21 cellular contexts compared by ENCODE assay signal in genomic region chr17:56514264-56514663, GRCh38.
"Had no signal": no experiment of that assay in that cellular context is flagged by ENCODE, and none has a peak within 500 bp of the region (broad histone marks: within the 10 kb centered on the region; RNA-seq: fewer than 3 reads in every experiment).

No MANE protein-coding gene starts in this region.

- H3K9me3 ChIP-seq: SK-N-SH had no signal

- DNase-seq: KBM-7, MV-4-11, NCI-H1048, NCI-H1105, NCI-H1436 treated with DMSO at 0.1 percent for 48 hours, NCI-H1694, NCI-H187 treated with DMSO at 0.1 percent for 48 hours, NCI-H2029 treated with DMSO at 0.1 percent for 48 hours, NCI-H2171, NCI-H226, NCI-H446, NCI-H510A, NCI-H524 treated with DMSO at 0.1 percent for 48 hours, NCI-H69, NCI-H774, Right ventricle myocardium superior, RPMI8226, SIG-M5, SK-N-SH, SW 1271, T-cell had no signal
